In the genomic region with DNA sequence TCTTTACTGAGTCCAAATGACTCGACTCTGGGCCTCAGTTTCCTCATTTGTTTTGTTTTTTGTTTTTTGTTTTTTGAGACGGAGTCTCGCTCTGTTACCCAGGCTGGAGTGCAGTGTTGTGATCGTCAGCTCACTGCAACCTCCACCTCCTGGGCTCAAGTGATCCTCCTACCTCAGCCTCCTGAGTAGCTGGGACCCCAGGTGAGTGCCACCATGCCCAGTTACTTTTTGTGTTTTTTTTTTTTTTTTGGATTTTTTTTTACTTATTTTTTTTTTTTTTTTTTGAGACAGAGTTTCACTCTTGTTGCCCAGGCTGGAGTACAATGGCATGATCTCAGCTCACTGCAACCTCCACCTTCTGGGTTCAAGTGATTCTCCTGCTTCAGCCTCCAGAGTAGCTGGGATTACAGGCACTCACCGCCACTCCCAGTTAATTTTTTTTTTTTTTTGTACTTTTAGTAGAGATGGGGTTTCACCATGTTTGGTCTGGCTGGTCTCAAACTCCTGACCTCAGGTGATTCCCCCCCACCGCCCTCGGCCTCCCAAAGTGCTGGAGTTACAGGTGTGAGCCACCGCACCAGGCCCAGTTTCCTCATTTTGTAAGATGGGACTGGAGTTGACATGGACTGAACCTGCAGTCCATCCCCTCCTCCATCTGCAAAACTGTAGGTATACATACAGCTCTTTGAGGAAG, we compare ENCODE assay signal across 9 cellular contexts. TPM values are rescaled to one million over a fixed set of nuclear protein-coding genes. Genes with fewer than 3 reads are reported as not detected.
DNase-seq lines count a peak whose midpoint lies in the region; ATAC-seq, FAIRE-seq and TF ChIP-seq lines count a peak whose summit lies in the region.
"Not testable (repeated sequence)": the region's sequence is repeated elsewhere in the genome, so short reads cannot be mapped to it uniquely, and the experiment has no call there.
"Had no signal": no experiment of that assay in that cellular context is flagged by ENCODE, and none has a peak within 500 bp of the region (broad histone marks: within the 10 kb centered on the region; RNA-seq: fewer than 3 reads in every experiment).

No MANE protein-coding gene starts in this region.

- not testable (repeated sequence) for BruUV-seq in HepG2 (replicated peaks; lab: Mats Ljungman, UMichigan)

- not testable (repeated sequence) for TF ChIP-seq POLR2A in HepG2 (IDR thresholded peaks at IDR 0.05; ENCODE audit: insufficient read depth in 1 of 2, low read depth in 2 of 2, low read length in 2 of 2); vagina (IDR thresholded peaks at IDR 0.05)

- not testable (repeated sequence) for DNase-seq in CD8-positive, alpha-beta memory T cell; SK-N-MC (ENCODE audit: low read depth, low spot score); activated naive CD8-positive, alpha-beta T cell treated with anti-CD3 and anti-CD28 coated beads for 36 hours; HepG2 (ENCODE audit: low spot score); vagina (ENCODE audit: extremely low spot score in 2 of 2)

- H4K20me1 ChIP-seq in HepG2 (ENCODE audit: insufficient read depth, low read length) = not testable (repeated sequence)

- POLR2A ChIA-PET in CD8-positive, alpha-beta memory T cell (lab: Charles Lee) = interaction anchor here (0.5 to 4.8 kb wide), 6 partner anchors 11 to 83 kb away, joined by 3 to 41 read pairs (median 5); a partner anchor contains a TSS
- POLR2A ChIA-PET in HepG2 (lab: Yijun Ruan, JAX) = interaction anchor here (1.0 to 7.5 kb wide), 4 partner anchors 12 to 127 kb away, joined by 4 to 121 read pairs (median 59); a partner anchor contains a TSS

- H3K27ac ChIP-seq in CD8-positive, alpha-beta memory T cell (ENCODE audit: low read depth, low read length); SK-N-MC; HepG2 (ENCODE audit: extremely low read length, insufficient read depth, low read length): not testable (repeated sequence)
- peak overlapping the region; percentile 87 to 89 for H3K27ac ChIP-seq in esophagus (ENCODE audit: low read depth in 2 of 2, low read length in 1 of 2)
- peak overlapping the region; percentile 79 for H3K27ac ChIP-seq in neutrophil
- H3K27ac ChIP-seq in vagina = peak overlapping the region; percentile 94

- H3K9me3 Mint-ChIP-seq in CD8-positive, alpha-beta memory T cell; activated naive CD8-positive, alpha-beta T cell treated with anti-CD3 and anti-CD28 coated beads for 36 hours; stimulated activated memory B cell treated with anti-CD40 and anti-IgM and Interleukin-4, amounts not matched to agents 10 μg/mL and 1 μg/mL and 100 μg/mL, for 72 hours: not testable (repeated sequence)

- not testable (repeated sequence) for ATAC-seq in HepG2; stimulated activated memory B cell treated with anti-CD40 and anti-IgM and Interleukin-4, amounts not matched to agents 10 μg/mL and 1 μg/mL and 100 μg/mL, for 72 hours

- peaks cover 3 to 73% (median 17%) of the 10 kb centered on the region in 3 donors for H3K36me3 Mint-ChIP-seq in CD8-positive, alpha-beta memory T cell
- not testable (repeated sequence) for H3K36me3 Mint-ChIP-seq in activated naive CD8-positive, alpha-beta T cell treated with anti-CD3 and anti-CD28 coated beads for 36 hours
- peaks cover 46% of the 10 kb centered on the region for H3K36me3 Mint-ChIP-seq in stimulated activated memory B cell treated with anti-CD40 and anti-IgM and Interleukin-4, amounts not matched to agents 10 μg/mL and 1 μg/mL and 100 μg/mL, for 72 hours

- H3K4me1 ChIP-seq in CD8-positive, alpha-beta memory T cell (ENCODE audit: insufficient read depth, low read length) = peaks cover 31% of the 10 kb centered on the region
- H3K4me1 ChIP-seq in esophagus (ENCODE audit: control insufficient read depth in 2 of 2, insufficient read depth in 2 of 2, low read length in 1 of 2) (peaks cover 6 to 20% of the 10 kb centered on the region in 2 donors), HepG2 (ENCODE audit: insufficient read depth, low read length) (peaks cover 29% of the 10 kb centered on the region), neutrophil (ENCODE audit: control insufficient read depth in 1 of 2, insufficient read depth in 1 of 2, low read depth in 1 of 2, low read length in 1 of 2) (peaks cover 49 to 51% of the 10 kb centered on the region in 2 experiments), vagina (peaks cover 57% of the 10 kb centered on the region)

- H3K4me3 ChIP-seq in CD8-positive, alpha-beta memory T cell (ENCODE audit: low read length); esophagus (ENCODE audit: low read depth in 1 of 2, low read length in 2 of 2); HepG2 (replicated peaks in 1 of 3; ENCODE audit: insufficient read depth in 1 of 3, low read depth in 2 of 3, low read length in 3 of 3); neutrophil (ENCODE audit: low read depth in 1 of 2, low read length in 1 of 2); vagina: not testable (repeated sequence)
- H3K4me3 ChIP-seq in SK-N-MC = peak overlapping the region; percentile 56; the same call in 1 of the 2 replicates

- CTCF ChIA-PET in CD8-positive, alpha-beta memory T cell (lab: Charles Lee) = interaction anchor here (0.7 to 8.4 kb wide), 17 partner anchors 11 to 132 kb away, joined by 3 to 144 read pairs (median 4); a partner anchor contains a TSS
- CTCF ChIA-PET in HepG2 (lab: Yijun Ruan, JAX; ENCODE audit: low intra/inter-chr PET ratio, low total read pairs) = interaction anchor here (0.9 to 2.0 kb wide), 10 partner anchors 14 to 244 kb away, joined by 3 to 13 read pairs (median 6); a partner anchor contains a TSS

- in situ Hi-C loops in HepG2 (cut with HindIII; ENCODE audit: extremely low pct_ligation_motif_present, low pct_unique_long_range_greater_than_20kb) = loop anchor here (5.0 to 10.0 kb wide), 2 partner anchors 191 to 374 kb away; no protein-coding TSS in a partner anchor

- TF ChIP-seq CTCF in HepG2 (CRISPR knock-in tag; IDR thresholded peaks at IDR 0.05); neutrophil (IDR thresholded peaks at IDR 0.05); vagina (IDR thresholded peaks at IDR 0.05): not testable (repeated sequence)

- intact Hi-C loops in HepG2 (cut with micrococcal nuclease; ENCODE audit: unreplicated experiment) = loop anchor here (5.0 kb wide), 2 partner anchors 56 to 86 kb away; a partner anchor contains a TSS
- intact Hi-C loops in vagina (cut with DNase I) = loop anchor here (5.0 kb wide), 1 partner anchor 56 kb away; a partner anchor contains a TSS

- not testable (repeated sequence) for TF ChIP-seq RAD21 in HepG2 (CRISPR knock-in tag; IDR thresholded peaks at IDR 0.05)

- H3K27ac Mint-ChIP-seq in CD8-positive, alpha-beta memory T cell = peak overlapping the region in 6 of 8 donors; percentile 32 to 88 (median 72)
- H3K27ac Mint-ChIP-seq in activated naive CD8-positive, alpha-beta T cell treated with anti-CD3 and anti-CD28 coated beads for 36 hours = peak overlapping the region; percentile 25
- peak overlapping the region; percentile 78 for H3K27ac Mint-ChIP-seq in stimulated activated memory B cell treated with anti-CD40 and anti-IgM and Interleukin-4, amounts not matched to agents 10 μg/mL and 1 μg/mL and 100 μg/mL, for 72 hours

- H3K27me3 Mint-ChIP-seq in CD8-positive, alpha-beta memory T cell; activated naive CD8-positive, alpha-beta T cell treated with anti-CD3 and anti-CD28 coated beads for 36 hours; stimulated activated memory B cell treated with anti-CD40 and anti-IgM and Interleukin-4, amounts not matched to agents 10 μg/mL and 1 μg/mL and 100 μg/mL, for 72 hours: not testable (repeated sequence)

- H2AFZ ChIP-seq in HepG2 (ENCODE audit: low read length) = not testable (repeated sequence)

- H3K4me2 ChIP-seq in HepG2 (ENCODE audit: low read depth, low read length) = not testable (repeated sequence)

- H3K9me3 ChIP-seq in CD8-positive, alpha-beta memory T cell (ENCODE audit: low read length); SK-N-MC (ENCODE audit: low read depth, low read length); esophagus (ENCODE audit: control insufficient read depth in 2 of 2, insufficient read depth in 1 of 2, low read depth in 1 of 2, low read length in 1 of 2); HepG2 (ENCODE audit: low read length); neutrophil; vagina: not testable (repeated sequence)

- 68 to 74% methylated on average over 8 of the region's 8 CpGs for WGBS in esophagus, 2 donors
- 97% methylated on average over 8 of the region's 8 CpGs for WGBS in HepG2 (ENCODE audit: low lambda C conversion rate)

- peaks cover 33 to 57% (median 35%) of the 10 kb centered on the region in 3 donors for H3K4me1 Mint-ChIP-seq in CD8-positive, alpha-beta memory T cell
- peaks cover 33% of the 10 kb centered on the region for H3K4me1 Mint-ChIP-seq in activated naive CD8-positive, alpha-beta T cell treated with anti-CD3 and anti-CD28 coated beads for 36 hours
- H3K4me1 Mint-ChIP-seq in stimulated activated memory B cell treated with anti-CD40 and anti-IgM and Interleukin-4, amounts not matched to agents 10 μg/mL and 1 μg/mL and 100 μg/mL, for 72 hours = peaks cover 67% of the 10 kb centered on the region

- H3K36me3 ChIP-seq in CD8-positive, alpha-beta memory T cell (ENCODE audit: insufficient read depth, low read length) = peaks cover 49% of the 10 kb centered on the region
- peaks cover 27% of the 10 kb centered on the region; the same call in 1 of the 2 replicates for H3K36me3 ChIP-seq in SK-N-MC (ENCODE audit: insufficient read depth, low read length)
- peaks cover 20 to 49% of the 10 kb centered on the region in 2 donors for H3K36me3 ChIP-seq in esophagus (ENCODE audit: control insufficient read depth in 2 of 2, insufficient read depth in 2 of 2, low read length in 1 of 2)
- H3K36me3 ChIP-seq in HepG2 (replicated peaks in 1 of 2; ENCODE audit: control insufficient read depth in 1 of 2, insufficient read depth in 2 of 2, low read length in 2 of 2) = peaks cover 28 to 49% of the 10 kb centered on the region in 2 experiments
- peaks cover 49% of the 10 kb centered on the region for H3K36me3 ChIP-seq in neutrophil
- peaks cover 0 to 53% of the 10 kb centered on the region in 2 donors for H3K36me3 ChIP-seq in vagina

- H3K27me3 ChIP-seq in CD8-positive, alpha-beta memory T cell (ENCODE audit: insufficient read depth, low read length, poor library complexity, severe bottlenecking); esophagus (ENCODE audit: control insufficient read depth in 1 of 2, insufficient read depth in 2 of 2, low read length in 2 of 2); HepG2 (ENCODE audit: control insufficient read depth in 1 of 2, insufficient read depth in 2 of 2, low read length in 2 of 2); neutrophil; vagina: not testable (repeated sequence)

- not testable (repeated sequence) for TF ChIP-seq EP300 in HepG2 (IDR thresholded peaks at IDR 0.05; ENCODE audit: low read depth in 2 of 2, low read length in 2 of 2); HepG2 (CRISPR knock-in tag; IDR thresholded peaks at IDR 0.05; ENCODE audit: borderline replicate concordance)

- not testable (repeated sequence) for FAIRE-seq in HepG2 (lab: Jason Lieb, UNC)

- H3K79me2 ChIP-seq in HepG2 (ENCODE audit: insufficient read depth, low read length) = peaks cover 21% of the 10 kb centered on the region

- peak overlapping the region in 2 of 7 donors; percentile 53 to 63 for H3K4me3 Mint-ChIP-seq in CD8-positive, alpha-beta memory T cell
- not testable (repeated sequence) for H3K4me3 Mint-ChIP-seq in activated naive CD8-positive, alpha-beta T cell treated with anti-CD3 and anti-CD28 coated beads for 36 hours; stimulated activated memory B cell treated with anti-CD40 and anti-IgM and Interleukin-4, amounts not matched to agents 10 μg/mL and 1 μg/mL and 100 μg/mL, for 72 hours

- H3K9ac ChIP-seq in SK-N-MC (ENCODE audit: insufficient read length); HepG2 (ENCODE audit: insufficient read depth, low read depth, low read length): not testable (repeated sequence)

RNA-seq across cellular contexts. Expression of a gene that starts 3.0 kb away (rescaled TPM):
- 10 to 100 TPM; 26.8 to 31.6 TPM for total RNA-seq in CD8-positive, alpha-beta memory T cell
- 111 TPM for polyA plus RNA-seq in CD8-positive, alpha-beta memory T cell
- total RNA-seq in activated naive CD8-positive, alpha-beta T cell treated with anti-CD3 and anti-CD28 coated beads for 36 hours = 10 to 100 TPM; 23.6 to 25.1 TPM
- polyA plus RNA-seq in esophagus (10 to 100 TPM; 50.1 to 54.9 TPM), HepG2 (2011; rRNA removed) (78.0 and 80.4 TPM in 2 replicates)
- total RNA-seq in HepG2 (2016; rRNA removed; fragmentation: Illumina TruSeq; extraction: Trizol) (50.0 and 55.9 TPM in 2 replicates), vagina (28.7 TPM)
- total RNA-seq in HepG2 (2016; cell fraction: cytosol; rRNA removed; fragmentation: Illumina TruSeq; extraction: Trizol; ENCODE audit: low read depth) = 21.6 and 27.3 TPM in 2 replicates
- total RNA-seq in HepG2 (2016; cell fraction: insoluble cytoplasmic fraction; rRNA removed; fragmentation: Illumina TruSeq; extraction: Trizol) = 48.3 and 59.8 TPM in 2 replicates
- 30.6 and 30.7 TPM in 2 replicates for total RNA-seq in HepG2 (2016; cell fraction: membrane; rRNA removed; fragmentation: Illumina TruSeq; extraction: Trizol)
- 34.2 and 39.5 TPM in 2 replicates for total RNA-seq in HepG2 (2016; cell fraction: nucleus; rRNA removed; fragmentation: Illumina TruSeq; extraction: Trizol)
- 48.4 and 76.6 TPM in 2 replicates for polyA plus RNA-seq in HepG2 (2011; cell fraction: cytosol; rRNA removed)
- 76.3 and 77.5 TPM in 2 replicates for polyA plus RNA-seq in HepG2 (2011; cell fraction: nucleus; rRNA removed)
- polyA plus RNA-seq in HepG2 (2012) = 59.5 and 60.9 TPM in 2 replicates
- polyA plus RNA-seq in HepG2 (2016; cell fraction: cytosol; fragmentation: Illumina TruSeq; extraction: Trizol; ENCODE audit: low read depth) = 24.9 and 29.3 TPM in 2 replicates
- polyA plus RNA-seq in HepG2 (2016; cell fraction: insoluble cytoplasmic fraction; fragmentation: Illumina TruSeq; extraction: Trizol; ENCODE audit: low read depth) = 58.0 and 59.1 TPM in 2 replicates
- 31.6 and 35.4 TPM in 2 replicates for polyA plus RNA-seq in HepG2 (2016; cell fraction: membrane; fragmentation: Illumina TruSeq; extraction: Trizol; ENCODE audit: low read depth)
- polyA plus RNA-seq in HepG2 (2016; cell fraction: nucleus; fragmentation: Illumina TruSeq; extraction: Trizol; ENCODE audit: insufficient read depth, low read depth) = 73.5 and 80.9 TPM in 2 replicates
- polyA minus RNA-seq in HepG2 (2011; rRNA and poly(A)+ RNA removed; ENCODE audit: low replicate concordance) = 33.3 and 44.2 TPM in 2 replicates
- polyA minus RNA-seq in HepG2 (2011; cell fraction: cytosol; rRNA and poly(A)+ RNA removed) = 15.5 and 20.7 TPM in 2 replicates
- 9.7 and 10.9 TPM in 2 replicates for polyA minus RNA-seq in HepG2 (2011; cell fraction: nucleus; rRNA and poly(A)+ RNA removed)

RNA-seq across cellular contexts. Expression of a gene that starts 3.4 kb away (rescaled TPM):
- total RNA-seq in CD8-positive, alpha-beta memory T cell = 10 to 100 TPM; 94.8 to 95.2 TPM
- polyA plus RNA-seq in CD8-positive, alpha-beta memory T cell = 86.1 TPM
- total RNA-seq in activated naive CD8-positive, alpha-beta T cell treated with anti-CD3 and anti-CD28 coated beads for 36 hours = 10 to 100 TPM; 94.6 to 97.7 TPM
- polyA plus RNA-seq in esophagus = 10 to 100 TPM; 45.0 to 90.4 TPM
- 186 and 241 TPM in 2 replicates for total RNA-seq in HepG2 (2016; rRNA removed; fragmentation: Illumina TruSeq; extraction: Trizol)
- 26.6 and 29.2 TPM in 2 replicates for total RNA-seq in HepG2 (2016; cell fraction: cytosol; rRNA removed; fragmentation: Illumina TruSeq; extraction: Trizol; ENCODE audit: low read depth)
- total RNA-seq in HepG2 (2016; cell fraction: insoluble cytoplasmic fraction; rRNA removed; fragmentation: Illumina TruSeq; extraction: Trizol) = 202 and 247 TPM in 2 replicates
- total RNA-seq in HepG2 (2016; cell fraction: membrane; rRNA removed; fragmentation: Illumina TruSeq; extraction: Trizol) = 56.8 and 59.3 TPM in 2 replicates
- total RNA-seq in HepG2 (2016; cell fraction: nucleus; rRNA removed; fragmentation: Illumina TruSeq; extraction: Trizol) = 85.4 and 91.7 TPM in 2 replicates
- 110 and 119 TPM in 2 replicates for polyA plus RNA-seq in HepG2 (2011; rRNA removed)
- polyA plus RNA-seq in HepG2 (2011; cell fraction: cytosol; rRNA removed) = 138 and 202 TPM in 2 replicates
- 161 and 181 TPM in 2 replicates for polyA plus RNA-seq in HepG2 (2011; cell fraction: nucleus; rRNA removed)
- 99.2 and 104 TPM in 2 replicates for polyA plus RNA-seq in HepG2 (2012)
- polyA plus RNA-seq in HepG2 (2016; cell fraction: cytosol; fragmentation: Illumina TruSeq; extraction: Trizol; ENCODE audit: low read depth) = 13.9 and 16.0 TPM in 2 replicates
- polyA plus RNA-seq in HepG2 (2016; cell fraction: insoluble cytoplasmic fraction; fragmentation: Illumina TruSeq; extraction: Trizol; ENCODE audit: low read depth) = 224 and 231 TPM in 2 replicates
- polyA plus RNA-seq in HepG2 (2016; cell fraction: membrane; fragmentation: Illumina TruSeq; extraction: Trizol; ENCODE audit: low read depth) = 30.9 and 33.2 TPM in 2 replicates
- 127 and 131 TPM in 2 replicates for polyA plus RNA-seq in HepG2 (2016; cell fraction: nucleus; fragmentation: Illumina TruSeq; extraction: Trizol; ENCODE audit: insufficient read depth, low read depth)
- polyA minus RNA-seq in HepG2 (2011; rRNA and poly(A)+ RNA removed; ENCODE audit: low replicate concordance) = 41.5 and 143 TPM in 2 replicates
- polyA minus RNA-seq in HepG2 (2011; cell fraction: cytosol; rRNA and poly(A)+ RNA removed) = 58.2 and 63.3 TPM in 2 replicates
- 39.9 and 43.6 TPM in 2 replicates for polyA minus RNA-seq in HepG2 (2011; cell fraction: nucleus; rRNA and poly(A)+ RNA removed)
- 106 TPM for total RNA-seq in vagina

RNA-seq across cellular contexts. Expression of a gene that starts 12.5 kb away (rescaled TPM):
- under 1 TPM; 0.51 to 0.72 TPM for total RNA-seq in CD8-positive, alpha-beta memory T cell
- polyA plus RNA-seq in CD8-positive, alpha-beta memory T cell = not detected
- total RNA-seq in activated naive CD8-positive, alpha-beta T cell treated with anti-CD3 and anti-CD28 coated beads for 36 hours = under 1 TPM; 0.24 to 0.58 TPM
- polyA plus RNA-seq in esophagus = under 1 TPM; 0.29 to 0.45 TPM
- total RNA-seq in HepG2 (2016; rRNA removed; fragmentation: Illumina TruSeq; extraction: Trizol) = 0.09 TPM in 1 of 2 replicates, not detected in the other
- not detected in 2 replicates for total RNA-seq in HepG2 (2016; cell fraction: cytosol; rRNA removed; fragmentation: Illumina TruSeq; extraction: Trizol; ENCODE audit: low read depth)
- 0.15 TPM in 1 of 2 replicates, not detected in the other for total RNA-seq in HepG2 (2016; cell fraction: insoluble cytoplasmic fraction; rRNA removed; fragmentation: Illumina TruSeq; extraction: Trizol)
- total RNA-seq in HepG2 (2016; cell fraction: membrane; rRNA removed; fragmentation: Illumina TruSeq; extraction: Trizol) = 0.17 TPM in 1 of 2 replicates, not detected in the other
- 0.25 and 0.38 TPM in 2 replicates for total RNA-seq in HepG2 (2016; cell fraction: nucleus; rRNA removed; fragmentation: Illumina TruSeq; extraction: Trizol)
- polyA plus RNA-seq in HepG2 (2011; rRNA removed) = 0.05 and 0.09 TPM in 2 replicates
- 0.05 and 0.12 TPM in 2 replicates for polyA plus RNA-seq in HepG2 (2011; cell fraction: cytosol; rRNA removed)
- polyA plus RNA-seq in HepG2 (2011; cell fraction: nucleus; rRNA removed) = 0.45 and 0.68 TPM in 2 replicates
- polyA plus RNA-seq in HepG2 (2012) = 0.09 and 0.11 TPM in 2 replicates
- polyA plus RNA-seq in HepG2 (2016; cell fraction: cytosol; fragmentation: Illumina TruSeq; extraction: Trizol; ENCODE audit: low read depth) = 0.08 and 0.22 TPM in 2 replicates
- 0.16 TPM in 1 of 2 replicates, not detected in the other for polyA plus RNA-seq in HepG2 (2016; cell fraction: insoluble cytoplasmic fraction; fragmentation: Illumina TruSeq; extraction: Trizol; ENCODE audit: low read depth)
- polyA plus RNA-seq in HepG2 (2016; cell fraction: membrane; fragmentation: Illumina TruSeq; extraction: Trizol; ENCODE audit: low read depth) = 0.22 and 0.27 TPM in 2 replicates
- polyA plus RNA-seq in HepG2 (2016; cell fraction: nucleus; fragmentation: Illumina TruSeq; extraction: Trizol; ENCODE audit: insufficient read depth, low read depth) = not detected in 2 replicates
- polyA minus RNA-seq in HepG2 (2011; rRNA and poly(A)+ RNA removed; ENCODE audit: low replicate concordance) = 0.12 and 1.2 TPM in 2 replicates
- polyA minus RNA-seq in HepG2 (2011; cell fraction: cytosol; rRNA and poly(A)+ RNA removed) = not detected in 2 replicates
- polyA minus RNA-seq in HepG2 (2011; cell fraction: nucleus; rRNA and poly(A)+ RNA removed) = 1.2 and 1.5 TPM in 2 replicates
- 8.1 TPM for total RNA-seq in vagina
- total RNA-seq: occipital lobe had no signal

RNA-seq across cellular contexts. Expression of a gene that starts 18.9 kb away (rescaled TPM):
- 10 to 100 TPM; 82.3 to 92.3 TPM for total RNA-seq in CD8-positive, alpha-beta memory T cell
- polyA plus RNA-seq in CD8-positive, alpha-beta memory T cell = 149 TPM
- 10 to 100 TPM; 47.5 to 52.2 TPM for total RNA-seq in activated naive CD8-positive, alpha-beta T cell treated with anti-CD3 and anti-CD28 coated beads for 36 hours
- polyA plus RNA-seq in esophagus (100 to 1,000 TPM; 196 to 231 TPM), HepG2 (2011; rRNA removed) (127 and 181 TPM in 2 replicates)
- total RNA-seq in HepG2 (2016; rRNA removed; fragmentation: Illumina TruSeq; extraction: Trizol) (69.7 and 139 TPM in 2 replicates), vagina (232 TPM)
- total RNA-seq in HepG2 (2016; cell fraction: cytosol; rRNA removed; fragmentation: Illumina TruSeq; extraction: Trizol; ENCODE audit: low read depth) = 37.2 and 38.6 TPM in 2 replicates
- total RNA-seq in HepG2 (2016; cell fraction: insoluble cytoplasmic fraction; rRNA removed; fragmentation: Illumina TruSeq; extraction: Trizol) = 57.8 and 142 TPM in 2 replicates
- total RNA-seq in HepG2 (2016; cell fraction: membrane; rRNA removed; fragmentation: Illumina TruSeq; extraction: Trizol) = 88.3 and 90.4 TPM in 2 replicates
- total RNA-seq in HepG2 (2016; cell fraction: nucleus; rRNA removed; fragmentation: Illumina TruSeq; extraction: Trizol) = 108 and 128 TPM in 2 replicates
- 146 and 187 TPM in 2 replicates for polyA plus RNA-seq in HepG2 (2011; cell fraction: cytosol; rRNA removed)
- polyA plus RNA-seq in HepG2 (2011; cell fraction: nucleus; rRNA removed) = 207 and 243 TPM in 2 replicates
- polyA plus RNA-seq in HepG2 (2012) = 254 and 390 TPM in 2 replicates
- 33.9 and 35.7 TPM in 2 replicates for polyA plus RNA-seq in HepG2 (2016; cell fraction: cytosol; fragmentation: Illumina TruSeq; extraction: Trizol; ENCODE audit: low read depth)
- 56.2 and 61.3 TPM in 2 replicates for polyA plus RNA-seq in HepG2 (2016; cell fraction: insoluble cytoplasmic fraction; fragmentation: Illumina TruSeq; extraction: Trizol; ENCODE audit: low read depth)
- polyA plus RNA-seq in HepG2 (2016; cell fraction: membrane; fragmentation: Illumina TruSeq; extraction: Trizol; ENCODE audit: low read depth) = 62.1 and 66.4 TPM in 2 replicates
- polyA plus RNA-seq in HepG2 (2016; cell fraction: nucleus; fragmentation: Illumina TruSeq; extraction: Trizol; ENCODE audit: insufficient read depth, low read depth) = 152 and 156 TPM in 2 replicates
- 19.4 and 315 TPM in 2 replicates for polyA minus RNA-seq in HepG2 (2011; rRNA and poly(A)+ RNA removed; ENCODE audit: low replicate concordance)
- polyA minus RNA-seq in HepG2 (2011; cell fraction: cytosol; rRNA and poly(A)+ RNA removed) = 88.2 and 133 TPM in 2 replicates
- polyA minus RNA-seq in HepG2 (2011; cell fraction: nucleus; rRNA and poly(A)+ RNA removed) = 37.2 and 64.6 TPM in 2 replicates

RNA-seq across cellular contexts. Expression of a gene that starts 56.4 kb away (rescaled TPM):
- 100 to 1,000 TPM; 575 to 600 TPM for total RNA-seq in CD8-positive, alpha-beta memory T cell
- polyA plus RNA-seq in CD8-positive, alpha-beta memory T cell = 970 TPM
- total RNA-seq in activated naive CD8-positive, alpha-beta T cell treated with anti-CD3 and anti-CD28 coated beads for 36 hours = 100 to 1,000 TPM; 562 to 566 TPM
- polyA plus RNA-seq in esophagus (100 to 1,000 TPM; 150 to 426 TPM), HepG2 (2011; rRNA removed) (257 and 303 TPM in 2 replicates)
- total RNA-seq in HepG2 (2016; rRNA removed; fragmentation: Illumina TruSeq; extraction: Trizol) (168 and 201 TPM in 2 replicates), vagina (284 TPM)
- total RNA-seq in HepG2 (2016; cell fraction: cytosol; rRNA removed; fragmentation: Illumina TruSeq; extraction: Trizol; ENCODE audit: low read depth) = 312 and 330 TPM in 2 replicates
- total RNA-seq in HepG2 (2016; cell fraction: insoluble cytoplasmic fraction; rRNA removed; fragmentation: Illumina TruSeq; extraction: Trizol) = 163 and 189 TPM in 2 replicates
- 389 and 391 TPM in 2 replicates for total RNA-seq in HepG2 (2016; cell fraction: membrane; rRNA removed; fragmentation: Illumina TruSeq; extraction: Trizol)
- total RNA-seq in HepG2 (2016; cell fraction: nucleus; rRNA removed; fragmentation: Illumina TruSeq; extraction: Trizol) = 103 and 109 TPM in 2 replicates
- 184 and 199 TPM in 2 replicates for polyA plus RNA-seq in HepG2 (2011; cell fraction: cytosol; rRNA removed)
- polyA plus RNA-seq in HepG2 (2011; cell fraction: nucleus; rRNA removed) = 103 and 125 TPM in 2 replicates
- 165 and 176 TPM in 2 replicates for polyA plus RNA-seq in HepG2 (2012)
- 614 and 653 TPM in 2 replicates for polyA plus RNA-seq in HepG2 (2016; cell fraction: cytosol; fragmentation: Illumina TruSeq; extraction: Trizol; ENCODE audit: low read depth)
- polyA plus RNA-seq in HepG2 (2016; cell fraction: insoluble cytoplasmic fraction; fragmentation: Illumina TruSeq; extraction: Trizol; ENCODE audit: low read depth) = 342 and 343 TPM in 2 replicates
- 586 and 613 TPM in 2 replicates for polyA plus RNA-seq in HepG2 (2016; cell fraction: membrane; fragmentation: Illumina TruSeq; extraction: Trizol; ENCODE audit: low read depth)
- 218 and 223 TPM in 2 replicates for polyA plus RNA-seq in HepG2 (2016; cell fraction: nucleus; fragmentation: Illumina TruSeq; extraction: Trizol; ENCODE audit: insufficient read depth, low read depth)
- 153 and 196 TPM in 2 replicates for polyA minus RNA-seq in HepG2 (2011; rRNA and poly(A)+ RNA removed; ENCODE audit: low replicate concordance)
- polyA minus RNA-seq in HepG2 (2011; cell fraction: cytosol; rRNA and poly(A)+ RNA removed) = 74.9 and 88.0 TPM in 2 replicates
- polyA minus RNA-seq in HepG2 (2011; cell fraction: nucleus; rRNA and poly(A)+ RNA removed) = 166 and 173 TPM in 2 replicates

Comparison
In these comparisons a context has a peak if more than half of its experiments do, and no peak if none do; other contexts are left out.
1. H3K27ac Mint-ChIP-seq: peak in every context shown above with its lines; median percentile 78 in stimulated activated memory B cell treated with anti-CD40 and anti-IgM and Interleukin-4, amounts not matched to agents 10 μg/mL and 1 μg/mL and 100 μg/mL, for 72 hours; 72 in CD8-positive, alpha-beta memory T cell; 25 in activated naive CD8-positive, alpha-beta T cell treated with anti-CD3 and anti-CD28 coated beads for 36 hours.